ENCODE assay signal across 18 cellular contexts in genomic region chr14:71486274-71486673, GRCh38.
DNase-seq lines count a peak whose midpoint lies in the region; ATAC-seq and TF ChIP-seq lines count a peak whose summit lies in the region.
"Had no signal": no experiment of that assay in that cellular context is flagged by ENCODE, and none has a peak within 500 bp of the region (broad histone marks: within the 10 kb centered on the region; RNA-seq: fewer than 3 reads in every experiment).

No MANE protein-coding gene starts in this region.

- no peak for TF ChIP-seq POLR2A in upper lobe of left lung (IDR thresholded peaks at IDR 0.05)

- TF ChIP-seq CTCF in choroid plexus epithelial cell (conservative IDR thresholded peaks at IDR 0.05; ENCODE audit: low read depth, low read length): no peak
- TF ChIP-seq CTCF in osteocyte (IDR thresholded peaks at IDR 0.05): no peak
- TF ChIP-seq CTCF in upper lobe of right lung (IDR thresholded peaks at IDR 0.05): no peak
- no peak for TF ChIP-seq CTCF in upper lobe of left lung (IDR thresholded peaks at IDR 0.05)

- H3K4me1 ChIP-seq in upper lobe of right lung (peaks cover 7% of the 10 kb centered on the region), upper lobe of left lung (peaks cover 0 to 7% (median 3%) of the 10 kb centered on the region in 4 donors)

- no peak overlapping the region for H3K4me3 Mint-ChIP-seq in osteocyte (ENCODE audit: unreplicated experiment)

- peak; percentile 49 for ATAC-seq in upper lobe of right lung
- no peak for ATAC-seq in stimulated activated naive CD8-positive, alpha-beta T cell treated with anti-CD3 and anti-CD28 coated beads, Interleukin-15, Interleukin-2, amounts not matched to agents 100 U/mL and 50 U/mL, for 24 hours
- no peak for ATAC-seq in upper lobe of left lung (ENCODE audit: low FRiP score in 2 of 2)

- H3K27ac ChIP-seq in upper lobe of right lung: no peak overlapping the region
- H3K27ac ChIP-seq in upper lobe of left lung: no peak overlapping the region
- H3K27ac ChIP-seq: 22Rv1; BLaER1 treated with 17β-estradiol and CSF1 and Interleukin-3, amounts not matched to agents 10 nM and 100 nM had no signal

- H3K36me3 ChIP-seq in upper lobe of right lung (no peaks in the 10 kb centered on the region), upper lobe of left lung (peaks cover 0 to 3% (median 0%) of the 10 kb centered on the region in 4 donors)

- H3K27me3 ChIP-seq in upper lobe of right lung (no peaks in the 10 kb centered on the region), upper lobe of left lung (no peaks in the 10 kb centered on the region)
- H3K27me3 ChIP-seq: BLaER1 treated with 17β-estradiol and CSF1 and Interleukin-3, amounts not matched to agents 10 nM and 100 nM had no signal

- H3K36me3 Mint-ChIP-seq in osteocyte (ENCODE audit: unreplicated experiment): peaks cover 1% of the 10 kb centered on the region

- DNase-seq in NCI-H2196 (lab: John Stamatoyannopoulos, UW; ENCODE audit: unreplicated experiment): peak; percentile 27
- no peak for DNase-seq in NCI-H2196 treated with DMSO at 0.1 percent for 48 hours (lab: John Stamatoyannopoulos, UW; ENCODE audit: unreplicated experiment)
- peak; percentile 63 for DNase-seq in choroid plexus epithelial cell (ENCODE audit: low read depth)
- DNase-seq in osteocyte (ENCODE audit: extremely low spot score, unreplicated experiment): no peak
- DNase-seq in upper lobe of right lung: no peak
- no peak for DNase-seq in stimulated activated naive CD8-positive, alpha-beta T cell treated with anti-CD3 and anti-CD28 coated beads, Interleukin-15, Interleukin-2, amounts not matched to agents 100 U/mL and 50 U/mL, for 24 hours
- no peak for DNase-seq in mucosa of gallbladder (ENCODE audit: low spot score)
- no peak for DNase-seq in upper lobe of left lung
- DNase-seq: DMS 273 treated with DMSO at 0.1 percent for 48 hours, EL, Kasumi-1, NCI-H2029, NCI-H226, NCI-H526, OCI-M1, RPMI8226 had no signal

- H3K4me1 Mint-ChIP-seq in osteocyte (ENCODE audit: unreplicated experiment): peaks cover 68% of the 10 kb centered on the region

- 63 to 78% methylated on average over 2 of the region's 2 CpGs for WGBS in upper lobe of left lung, 2 donors

- intact Hi-C loops in upper lobe of right lung (cut with DNase I): no loop called here

- no peak for TF ChIP-seq EP300 in upper lobe of left lung (IDR thresholded peaks at IDR 0.05)

- H3K9me3 ChIP-seq in upper lobe of right lung (no peaks in the 10 kb centered on the region), upper lobe of left lung (no peaks in the 10 kb centered on the region)
- H3K9me3 ChIP-seq: BLaER1 treated with 17β-estradiol and CSF1 and Interleukin-3, amounts not matched to agents 10 nM and 100 nM had no signal

- H3K27ac Mint-ChIP-seq in osteocyte (ENCODE audit: unreplicated experiment): peak overlapping the region; percentile 73

- H3K4me3 ChIP-seq in choroid plexus epithelial cell (ENCODE audit: low read depth, low read length) (no peak overlapping the region), upper lobe of right lung (no peak overlapping the region), upper lobe of left lung (no peak overlapping the region)
- H3K4me3 ChIP-seq: BLaER1 treated with 17β-estradiol and CSF1 and Interleukin-3, amounts not matched to agents 10 nM and 100 nM had no signal

- no peaks in the 10 kb centered on the region for H3K9me3 Mint-ChIP-seq in osteocyte (ENCODE audit: unreplicated experiment)

- no peaks in the 10 kb centered on the region for H3K27me3 Mint-ChIP-seq in osteocyte (ENCODE audit: unreplicated experiment)

Comparison
In these comparisons a context has a peak if more than half of its experiments do, and no peak if none do; other contexts are left out.
1. DNase-seq: peak in NCI-H2196 (single experiment) and choroid plexus epithelial cell (single experiment); none in NCI-H2196 treated with DMSO at 0.1 percent for 48 hours (single experiment), osteocyte (single experiment), upper lobe of right lung (single experiment), stimulated activated naive CD8-positive, alpha-beta T cell treated with anti-CD3 and anti-CD28 coated beads, Interleukin-15, Interleukin-2, amounts not matched to agents 100 U/mL and 50 U/mL, for 24 hours (single experiment), mucosa of gallbladder (single experiment) and upper lobe of left lung (0 of 2).